12 cellular contexts compared by ENCODE assay signal in genomic region chr20:32326507-32326851, GRCh38. TPM values are rescaled to one million over a fixed set of nuclear protein-coding genes. Genes with fewer than 3 reads are reported as not detected.
DNase-seq lines count a peak whose midpoint lies in the region; ATAC-seq and TF ChIP-seq lines count a peak whose summit lies in the region.
"Had no signal": no experiment of that assay in that cellular context is flagged by ENCODE, and none has a peak within 500 bp of the region (broad histone marks: within the 10 kb centered on the region; RNA-seq: fewer than 3 reads in every experiment).

No MANE protein-coding gene starts in this region.

- no TSS peak for BruUV-seq in Caco-2 (replicated peaks; lab: Mats Ljungman, UMichigan)

- H3K9me3 Mint-ChIP-seq in Caco-2 (ENCODE audit: unreplicated experiment) (no peaks in the 10 kb centered on the region), activated B cell treated with CpG ODN at 0.5 μM for 24 hours (no peaks in the 10 kb centered on the region), memory B cell (no peaks in the 10 kb centered on the region)

- peaks cover 7% of the 10 kb centered on the region for H3K36me3 ChIP-seq in Caco-2 (ENCODE audit: control insufficient read depth, insufficient read depth, low read length)

- H3K4me3 ChIP-seq in Caco-2 (ENCODE audit: low read depth, low read length) (no peak overlapping the region), coronary artery (no peak overlapping the region)
- H3K4me3 ChIP-seq: left ventricle myocardium inferior, testis had no signal

- peaks cover 45% of the 10 kb centered on the region for H3K4me1 ChIP-seq in Caco-2
- H3K4me1 ChIP-seq: testis had no signal

- no peak for TF ChIP-seq CTCF in Caco-2 (IDR thresholded peaks at IDR 0.05; ENCODE audit: insufficient read depth in 1 of 2, low read depth in 1 of 2, low read length in 1 of 2, severe bottlenecking in 1 of 2, unreplicated experiment in 1 of 2)
- TF ChIP-seq CTCF in activated B cell treated with CpG ODN at 0.5 μM for 24 hours (IDR thresholded peaks at IDR 0.05) = no peak
- TF ChIP-seq CTCF in coronary artery (IDR thresholded peaks at IDR 0.05) = no peak

- no peaks in the 10 kb centered on the region for H3K27me3 ChIP-seq in Caco-2 (replicated peaks; ENCODE audit: control insufficient read depth, insufficient read depth, low read length)
- H3K27me3 ChIP-seq: testis had no signal

- H3K36me3 Mint-ChIP-seq in Caco-2 (ENCODE audit: insufficient read depth, unreplicated experiment) (peaks cover 37% of the 10 kb centered on the region), activated B cell treated with CpG ODN at 0.5 μM for 24 hours (ENCODE audit: low read depth) (peaks cover 45% of the 10 kb centered on the region), memory B cell (peaks cover 18% of the 10 kb centered on the region)

- DNase-seq in Caco-2 (peak; percentile 69 to 71), NCI-H1092 (lab: John Stamatoyannopoulos, UW) (peak; percentile 42), activated B cell treated with CpG ODN at 0.5 μM for 24 hours (no peak), memory B cell (ENCODE audit: low spot score in 2 of 2) (no peak), coronary artery (ENCODE audit: low spot score) (no peak), NCI-H82 (lab: John Stamatoyannopoulos, UW) (no peak)
- DNase-seq: activated CD8-positive, alpha-beta memory T cell treated with anti-CD3 and anti-CD28 coated beads, Interleukin-2, amount 50 U/mL, for 4 hours; left ventricle myocardium inferior; NCI-H446 treated with DMSO at 0.1 percent for 48 hours; testis had no signal

- POLR2A ChIA-PET in Caco-2 (lab: Charles Lee) (interaction anchor here (0.6 kb wide), 3 partner anchors 37 to 142 kb away, joined by 4 to 6 read pairs (median 4); no protein-coding TSS in a partner anchor), activated B cell treated with CpG ODN at 0.5 μM for 24 hours (lab: Charles Lee) (no interaction called here)

- no peaks in the 10 kb centered on the region for H3K9me3 ChIP-seq in Caco-2
- H3K9me3 ChIP-seq: left ventricle myocardium inferior, testis had no signal

- H3K27ac Mint-ChIP-seq in Caco-2 (ENCODE audit: unreplicated experiment) = peak overlapping the region; percentile 78
- H3K27ac Mint-ChIP-seq in activated B cell treated with CpG ODN at 0.5 μM for 24 hours = peak overlapping the region; percentile 5
- H3K27ac Mint-ChIP-seq in memory B cell = peak overlapping the region; percentile 53

- H3K4me1 Mint-ChIP-seq in Caco-2 (ENCODE audit: low read depth, unreplicated experiment) (peaks cover 21% of the 10 kb centered on the region), activated B cell treated with CpG ODN at 0.5 μM for 24 hours (peaks cover 3% of the 10 kb centered on the region), memory B cell (no peaks in the 10 kb centered on the region)

- ATAC-seq in activated B cell treated with CpG ODN at 0.5 μM for 24 hours (ENCODE audit: low read depth) = no peak
- no peak for ATAC-seq in memory B cell (ENCODE audit: low read depth)
- ATAC-seq in GM21515 (IDR thresholded peaks at IDR 0.05; ENCODE audit: unreplicated experiment) = no peak
- ATAC-seq in GM18858 (IDR thresholded peaks at IDR 0.05; ENCODE audit: unreplicated experiment) = no peak

- no peaks in the 10 kb centered on the region for H3K27me3 Mint-ChIP-seq in Caco-2 (ENCODE audit: insufficient read depth, unreplicated experiment)
- no peaks in the 10 kb centered on the region for H3K27me3 Mint-ChIP-seq in activated B cell treated with CpG ODN at 0.5 μM for 24 hours
- H3K27me3 Mint-ChIP-seq in memory B cell = no peaks in the 10 kb centered on the region

- intact Hi-C loops in Caco-2 (cut with micrococcal nuclease; ENCODE audit: unreplicated experiment) (loop anchor here (1.0 to 5.0 kb wide), 4 partner anchors 32 to 119 kb away; partner anchors contain the start of genes ASXL1, PLAGL2 and POFUT1), activated B cell treated with CpG ODN at 0.5 μM for 24 hours (cut with micrococcal nuclease) (no loop called here)

- CTCF ChIA-PET in Caco-2 (lab: Charles Lee) (interaction anchor here (0.8 to 1.6 kb wide), 3 partner anchors 18 to 94 kb away, joined by 3 to 7 read pairs (median 3); no protein-coding TSS in a partner anchor), activated B cell treated with CpG ODN at 0.5 μM for 24 hours (lab: Charles Lee) (no interaction called here)

- no peak overlapping the region for H3K27ac ChIP-seq in coronary artery
- H3K27ac ChIP-seq: testis had no signal

- H3K4me3 Mint-ChIP-seq in Caco-2 (ENCODE audit: unreplicated experiment) (peak overlapping the region; percentile 41), activated B cell treated with CpG ODN at 0.5 μM for 24 hours (no peak overlapping the region), memory B cell (no peak overlapping the region)

RNA-seq across cellular contexts. Expression of gene ASXL1, which starts 31.7 kb away (rescaled TPM):
- 226 and 233 TPM in 2 replicates for total RNA-seq in Caco-2 (2022)
- total RNA-seq in activated B cell treated with CpG ODN at 0.5 μM for 24 hours = 145 and 169 TPM in 2 replicates

RNA-seq across cellular contexts. Expression of gene KIF3B, which starts 49.0 kb away (rescaled TPM):
- total RNA-seq in Caco-2 (2022) (49.0 and 50.0 TPM in 2 replicates), activated B cell treated with CpG ODN at 0.5 μM for 24 hours (25.9 and 28.4 TPM in 2 replicates)

Comparison
In these comparisons a context has a peak if more than half of its experiments do, and no peak if none do; other contexts are left out.
1. DNase-seq: peak in Caco-2 (2 of 2) and NCI-H1092 (single experiment); none in activated B cell treated with CpG ODN at 0.5 μM for 24 hours (single experiment), memory B cell (0 of 2), coronary artery (single experiment) and NCI-H82 (single experiment).
2. H3K27ac Mint-ChIP-seq: peak in every context shown above with its lines; median percentile 78 in Caco-2; 53 in memory B cell; 5 in activated B cell treated with CpG ODN at 0.5 μM for 24 hours.